Comparison of ENCODE assay signal across 1 cellular context in the genomic region with DNA sequence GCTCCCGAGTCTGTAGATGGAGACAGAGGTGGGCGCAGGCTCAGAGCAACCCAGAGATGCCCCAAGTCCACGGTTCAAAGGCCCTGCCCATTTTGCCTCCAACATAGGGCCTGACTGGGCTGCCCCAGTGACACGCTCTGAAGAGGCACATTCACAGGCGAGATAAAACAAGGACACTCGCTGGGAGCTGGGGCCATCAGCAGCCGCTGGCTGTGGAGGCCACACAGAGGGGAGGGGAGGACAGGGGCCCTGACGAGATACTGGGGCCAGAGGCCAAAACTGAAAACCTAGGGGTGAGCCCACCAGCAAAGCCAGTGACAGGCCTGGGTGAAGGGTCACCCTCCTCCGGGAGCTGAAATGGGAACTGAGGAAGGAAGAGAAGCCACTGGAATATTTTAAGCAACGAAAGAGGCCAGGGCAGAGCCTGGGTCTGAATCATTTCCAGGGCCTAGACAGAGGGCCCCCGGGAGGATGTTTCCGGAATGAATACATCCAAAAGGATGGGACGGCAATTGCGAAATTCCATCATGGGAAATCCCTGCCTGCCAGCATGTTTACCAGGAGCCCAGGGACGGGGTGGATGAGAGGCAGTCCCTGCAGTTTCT.
TF ChIP-seq lines count a peak whose summit lies in the region.

No MANE protein-coding gene starts in this region.

TF ChIP-seq in H1, 55 proteins besides CTCF, POLR2A, EP300 and RAD21:
- no peak for TF ChIP-seq ASH2L (IDR thresholded peaks at IDR 0.05; ENCODE audit: low read length)
- TF ChIP-seq CEBPB (IDR thresholded peaks at IDR 0.05; ENCODE audit: low read depth, low read length) = peak; percentile 90
- no peak for TF ChIP-seq CBX5 (IDR thresholded peaks at IDR 0.05; ENCODE audit: low read depth, low read length)
